In the genomic region with DNA sequence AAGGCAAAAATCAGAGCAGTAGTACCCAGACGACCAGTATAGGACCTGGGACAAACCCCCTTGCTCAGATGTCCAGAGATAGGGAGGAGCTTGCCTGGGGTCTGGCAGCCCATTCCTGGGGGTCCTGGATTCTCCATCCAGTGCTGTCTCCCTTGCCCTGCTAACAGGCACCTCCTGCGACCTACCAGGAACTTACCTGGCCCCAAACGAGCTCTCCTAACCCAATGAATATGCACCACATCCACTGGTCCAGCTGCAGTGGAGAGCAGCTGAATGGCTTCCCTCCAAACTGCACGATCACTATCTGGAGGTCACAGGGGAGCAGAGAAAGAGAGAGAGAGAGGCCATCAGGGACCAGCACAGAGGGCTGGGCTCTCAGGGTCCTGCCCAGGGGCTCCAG, we compare ENCODE assay signal across 32 cellular contexts. TPM values are rescaled to one million over a fixed set of nuclear protein-coding genes. Genes with fewer than 3 reads are reported as not detected.
"Had no signal": no experiment of that assay in that cellular context is flagged by ENCODE, and none has a peak within 500 bp of the region (broad histone marks: within the 10 kb centered on the region; RNA-seq: fewer than 3 reads in every experiment).

No MANE protein-coding gene starts in this region.

- H3K27ac ChIP-seq: SJCRH30 had no signal

- H3K9me3 Mint-ChIP-seq: activated B cell treated with CpG ODN at 0.5 μM for 24 hours; activated CD4-positive, alpha-beta T cell treated with anti-CD3 and anti-CD28 coated beads, Interleukin-2, amount 10 ng/mL, durations not matched to agents 24 days and 14 days; activated naive CD4-positive, alpha-beta T cell treated with anti-CD3 and anti-CD28 coated beads, Interleukin-2, amount 50 U/mL, for 72 hours; activated naive CD8-positive, alpha-beta T cell treated with anti-CD3 and anti-CD28 coated beads, Interleukin-2, amount 50 U/mL, for 24 hours; activated T-cell treated with anti-CD3 and anti-CD28 coated beads, Interleukin-2, amount 50 U/mL, for 72 hours; brain had no signal

- H3K4me1 Mint-ChIP-seq: activated naive CD8-positive, alpha-beta T cell treated with anti-CD3 and anti-CD28 coated beads, Interleukin-2, amount 50 U/mL, for 24 hours had no signal

- H3K27me3 Mint-ChIP-seq: activated CD4-positive, alpha-beta T cell treated with anti-CD3 and anti-CD28 coated beads, Interleukin-2, amount 10 ng/mL, durations not matched to agents 24 days and 14 days; activated naive CD8-positive, alpha-beta T cell treated with anti-CD3 and anti-CD28 coated beads, Interleukin-2, amount 50 U/mL, for 24 hours; brain had no signal

- H3K36me3 Mint-ChIP-seq: activated naive CD4-positive, alpha-beta T cell treated with anti-CD3 and anti-CD28 coated beads, Interleukin-2, amount 50 U/mL, for 72 hours had no signal

- ATAC-seq: activated naive CD4-positive, alpha-beta T cell treated with anti-CD3 and anti-CD28 coated beads, Interleukin-2, amount 50 U/mL, for 72 hours; activated naive CD8-positive, alpha-beta T cell treated with anti-CD3 and anti-CD28 coated beads, Interleukin-2, amount 50 U/mL, for 24 hours; activated T-cell treated with anti-CD3 and anti-CD28 coated beads, Interleukin-2, amount 50 U/mL, for 72 hours; Panc1; T-helper 17 cell had no signal

- H3K27ac Mint-ChIP-seq: activated B cell treated with CpG ODN at 0.5 μM for 24 hours; activated CD4-positive, alpha-beta T cell treated with anti-CD3 and anti-CD28 coated beads, Interleukin-2, amount 10 ng/mL, durations not matched to agents 24 days and 14 days; activated naive CD8-positive, alpha-beta T cell treated with anti-CD3 and anti-CD28 coated beads, Interleukin-2, amount 50 U/mL, for 24 hours; activated T-cell treated with anti-CD3 and anti-CD28 coated beads, Interleukin-2, amount 50 U/mL, for 72 hours; T-helper 17 cell had no signal

- H3K4me3 ChIP-seq: SJCRH30 had no signal

- DNase-seq: activated B cell treated with CpG ODN at 0.5 μM for 24 hours; activated CD4-positive, alpha-beta T cell treated with anti-CD3 and anti-CD28 coated beads for 1 hour; activated CD4-positive, alpha-beta T cell treated with anti-CD3 and anti-CD28 coated beads, Interleukin-2, amount 10 ng/mL, durations not matched to agents 24 days and 14 days; activated CD4-positive, alpha-beta T cell treated with anti-CD3 and anti-CD28 coated beads, Interleukin-2, amount 50 U/mL, for 48 hours; activated naive CD4-positive, alpha-beta T cell treated with Interleukin-2 at 50 U/mL for 16 hours; activated naive CD8-positive, alpha-beta T cell treated with anti-CD3 and anti-CD28 coated beads, Interleukin-2, amount 50 U/mL, for 24 hours; activated T-cell treated with anti-CD3 and anti-CD28 coated beads, Interleukin-2, amount 50 U/mL, for 72 hours; amniotic stem cell; cerebellar nuclear complex; IMR-90; KG1; NCI-H1048; NCI-H146; NCI-H1930; NCI-H2171; NCI-H2227 treated with DMSO at 0.1 percent for 48 hours; NCI-H446 treated with DMSO at 0.1 percent for 48 hours; NCI-H524 treated with DMSO at 0.1 percent for 48 hours; NCI-H748 treated with DMSO at 0.1 percent for 48 hours; OCI-M1; RPMI8226; SJCRH30; T-helper 17 cell; T-helper 9 cell had no signal

- H3K4me3 Mint-ChIP-seq: activated B cell treated with CpG ODN at 0.5 μM for 24 hours; activated CD4-positive, alpha-beta T cell treated with anti-CD3 and anti-CD28 coated beads, Interleukin-2, amount 10 ng/mL, durations not matched to agents 24 days and 14 days; activated naive CD8-positive, alpha-beta T cell treated with anti-CD3 and anti-CD28 coated beads, Interleukin-2, amount 50 U/mL, for 24 hours; activated T-cell treated with anti-CD3 and anti-CD28 coated beads, Interleukin-2, amount 50 U/mL, for 72 hours; brain; T-helper 17 cell had no signal

- H3K36me3 ChIP-seq: SJCRH30 had no signal

RNA-seq across cellular contexts. Expression of gene GHRL, which starts 47.3 kb away (rescaled TPM):
- total RNA-seq: activated CD8-positive, alpha-beta memory T cell treated with anti-CD3 and anti-CD28 coated beads for 36 hours; activated naive CD4-positive, alpha-beta T cell treated with anti-CD3 and anti-CD28 coated beads, Interleukin-2, amount 50 U/mL, for 72 hours; astrocyte; IMR-90; LHCN-M2; M059J; Right ventricle myocardium superior; SJCRH30 had no signal
